ENCODE assay signal across 29 cellular contexts in genomic region chr1:212471286-212471685, GRCh38.
"Had no signal": no experiment of that assay in that cellular context is flagged by ENCODE, and none has a peak within 500 bp of the region (broad histone marks: within the 10 kb centered on the region; RNA-seq: fewer than 3 reads in every experiment).

No MANE protein-coding gene starts in this region.

- ATAC-seq: activated CD4-positive, alpha-beta T cell treated with anti-CD3 and anti-CD28 coated beads for 36 hours; activated CD8-positive, alpha-beta memory T cell treated with anti-CD3 and anti-CD28 coated beads, Interleukin-2, amount 10 ng/mL, durations not matched to agents 7 days and 5 days; activated CD8-positive, alpha-beta T cell treated with anti-CD3 and anti-CD28 coated beads, Interleukin-2, amount 10 ng/mL, durations not matched to agents 7 days and 5 days; effector memory CD8-positive, alpha-beta T cell; gastroesophageal sphincter had no signal

- H3K36me3 Mint-ChIP-seq: activated CD4-positive, alpha-beta memory T cell treated with anti-CD3 and anti-CD28 coated beads for 36 hours; activated CD8-positive, alpha-beta memory T cell treated with anti-CD3 and anti-CD28 coated beads, Interleukin-2, amount 10 ng/mL, durations not matched to agents 7 days and 5 days; activated naive CD4-positive, alpha-beta T cell treated with anti-CD3 and anti-CD28 coated beads, Interleukin-2, amount 10 ng/mL, durations not matched to agents 7 days and 5 days; activated naive CD8-positive, alpha-beta T cell; brain had no signal

- H3K27ac Mint-ChIP-seq: activated CD4-positive, alpha-beta memory T cell treated with anti-CD3 and anti-CD28 coated beads for 36 hours; activated CD4-positive, alpha-beta T cell treated with anti-CD3 and anti-CD28 coated beads for 36 hours; activated CD4-positive, alpha-beta T cell treated with anti-CD3 and anti-CD28 coated beads, Interleukin-2, amount 10 ng/mL, durations not matched to agents 24 days and 14 days; activated CD8-positive, alpha-beta memory T cell treated with anti-CD3 and anti-CD28 coated beads, Interleukin-2, amount 10 ng/mL, durations not matched to agents 7 days and 5 days; activated CD8-positive, alpha-beta T cell treated with anti-CD3 and anti-CD28 coated beads, Interleukin-2, amount 10 ng/mL, durations not matched to agents 7 days and 5 days; activated naive CD4-positive, alpha-beta T cell treated with anti-CD3 and anti-CD28 coated beads, Interleukin-2, amount 10 ng/mL, durations not matched to agents 7 days and 5 days; activated naive CD8-positive, alpha-beta T cell; activated T-helper 1 cell treated with anti-CD3 and anti-CD28 coated beads, Interleukin-12 subunit alpha, Interleukin-12 subunit beta, Interleukin-2, Interleukin-4 antibody, amounts not matched to agents 30 ng/mL and 10 ng/mL and 1 ng/mL, durations not matched to agents 14 hours and 24 hours and 36 hours; activated T-helper 2 cell treated with anti-CD3 and anti-CD28 coated beads, Interferon-gamma antibody, Interleukin-2, Interleukin-4, amounts not matched to agents 10 μg/mL and 5 μg/mL and 100 μg/mL, durations not matched to agents 14 hours and 24 hours and 36 hours; dendritic cell treated with granulocyte-macrophage colony-stimulating factor and Interleukin-4, amounts not matched to agents 40 ng/mL and 50 ng/mL, for 4 days; effector memory CD8-positive, alpha-beta T cell had no signal

- H3K9me3 ChIP-seq: ascending aorta, breast epithelium, esophagus squamous epithelium, gastroesophageal sphincter had no signal

- H3K27me3 Mint-ChIP-seq: activated CD4-positive, alpha-beta T cell treated with anti-CD3 and anti-CD28 coated beads for 36 hours; activated CD8-positive, alpha-beta memory T cell treated with anti-CD3 and anti-CD28 coated beads, Interleukin-2, amount 10 ng/mL, durations not matched to agents 7 days and 5 days; activated naive CD8-positive, alpha-beta T cell; brain had no signal

- H3K9me3 Mint-ChIP-seq: activated CD4-positive, alpha-beta memory T cell treated with anti-CD3 and anti-CD28 coated beads for 36 hours; activated CD4-positive, alpha-beta T cell treated with anti-CD3 and anti-CD28 coated beads, Interleukin-2, amount 10 ng/mL, durations not matched to agents 24 days and 14 days; activated naive CD4-positive, alpha-beta T cell treated with anti-CD3 and anti-CD28 coated beads, Interleukin-2, amount 10 ng/mL, durations not matched to agents 7 days and 5 days; activated T-helper 1 cell treated with anti-CD3 and anti-CD28 coated beads, Interleukin-12 subunit alpha, Interleukin-12 subunit beta, Interleukin-2, Interleukin-4 antibody, amounts not matched to agents 30 ng/mL and 10 ng/mL and 1 ng/mL, durations not matched to agents 14 hours and 24 hours and 36 hours; activated T-helper 2 cell treated with anti-CD3 and anti-CD28 coated beads, Interferon-gamma antibody, Interleukin-2, Interleukin-4, amounts not matched to agents 10 μg/mL and 5 μg/mL and 100 μg/mL, durations not matched to agents 14 hours and 24 hours and 36 hours; brain; dendritic cell treated with granulocyte-macrophage colony-stimulating factor and Interleukin-4, amounts not matched to agents 40 ng/mL and 50 ng/mL, for 4 days; effector memory CD8-positive, alpha-beta T cell had no signal

- H3K36me3 ChIP-seq: ascending aorta, breast epithelium, cardiac muscle cell, esophagus squamous epithelium, gastroesophageal sphincter had no signal

- H3K4me3 Mint-ChIP-seq: activated CD4-positive, alpha-beta memory T cell treated with anti-CD3 and anti-CD28 coated beads for 36 hours; activated CD4-positive, alpha-beta T cell treated with anti-CD3 and anti-CD28 coated beads for 36 hours; activated CD4-positive, alpha-beta T cell treated with anti-CD3 and anti-CD28 coated beads, Interleukin-2, amount 10 ng/mL, durations not matched to agents 24 days and 14 days; activated CD8-positive, alpha-beta memory T cell treated with anti-CD3 and anti-CD28 coated beads, Interleukin-2, amount 10 ng/mL, durations not matched to agents 7 days and 5 days; activated CD8-positive, alpha-beta T cell treated with anti-CD3 and anti-CD28 coated beads, Interleukin-2, amount 10 ng/mL, durations not matched to agents 7 days and 5 days; activated naive CD4-positive, alpha-beta T cell treated with anti-CD3 and anti-CD28 coated beads, Interleukin-2, amount 10 ng/mL, durations not matched to agents 7 days and 5 days; activated naive CD8-positive, alpha-beta T cell; activated T-helper 1 cell treated with anti-CD3 and anti-CD28 coated beads, Interleukin-12 subunit alpha, Interleukin-12 subunit beta, Interleukin-2, Interleukin-4 antibody, amounts not matched to agents 30 ng/mL and 10 ng/mL and 1 ng/mL, durations not matched to agents 14 hours and 24 hours and 36 hours; brain; dendritic cell treated with granulocyte-macrophage colony-stimulating factor and Interleukin-4, amounts not matched to agents 40 ng/mL and 50 ng/mL, for 4 days; effector memory CD8-positive, alpha-beta T cell had no signal

- H3K27ac ChIP-seq: cardiac muscle cell had no signal

- H3K27me3 ChIP-seq: ascending aorta, breast epithelium, cardiac muscle cell, esophagus squamous epithelium, gastroesophageal sphincter had no signal

- H3K4me3 ChIP-seq: ascending aorta, breast epithelium, cardiac muscle cell, coronary artery, esophagus squamous epithelium, gastroesophageal sphincter had no signal

- DNase-seq: activated CD4-positive, alpha-beta memory T cell treated with anti-CD3 and anti-CD28 coated beads for 36 hours; activated CD4-positive, alpha-beta T cell treated with anti-CD3 and anti-CD28 coated beads for 36 hours; activated CD4-positive, alpha-beta T cell treated with anti-CD3 and anti-CD28 coated beads, Interleukin-2, amount 10 ng/mL, durations not matched to agents 24 days and 14 days; activated CD4-positive, CD25-positive, alpha-beta regulatory T cell; activated CD4-positive, CD25-positive, alpha-beta regulatory T cell treated with anti-CD3 and anti-CD28 coated beads, Interleukin-2, amount 50 U/mL, for 72 hours; activated CD8-positive, alpha-beta memory T cell treated with anti-CD3 and anti-CD28 coated beads, Interleukin-2, amount 10 ng/mL, durations not matched to agents 7 days and 5 days; activated CD8-positive, alpha-beta memory T cell treated with anti-CD3 and anti-CD28 coated beads, Interleukin-2, amount 50 U/mL, for 4 hours; activated CD8-positive, alpha-beta T cell treated with anti-CD3 and anti-CD28 coated beads, Interleukin-2, amount 10 ng/mL, durations not matched to agents 7 days and 5 days; activated effector memory CD4-positive, alpha-beta T cell treated with anti-CD3 and anti-CD28 coated beads, Interleukin-2, amount 50 U/mL, for 16 hours; activated naive CD4-positive, alpha-beta T cell treated with anti-CD3 and anti-CD28 coated beads, Interleukin-2, amount 10 ng/mL, durations not matched to agents 7 days and 5 days; activated T-cell treated with anti-CD3 and anti-CD28 coated beads, Interleukin-2, amount 50 U/mL, for 1 hour; activated T-cell treated with anti-CD3 and anti-CD28 coated beads, Interleukin-2, amount 50 U/mL, for 48 hours; central memory CD4-positive, alpha-beta T cell; cerebellar nuclear complex; effector CD4-positive, alpha-beta T cell; effector memory CD8-positive, alpha-beta T cell; esophagus squamous epithelium; foreskin melanocyte; T-helper 2 cell had no signal

- H3K4me1 Mint-ChIP-seq: activated CD4-positive, alpha-beta T cell treated with anti-CD3 and anti-CD28 coated beads for 36 hours had no signal
